Comparison of ENCODE assay signal across 20 cellular contexts in the genomic region with DNA sequence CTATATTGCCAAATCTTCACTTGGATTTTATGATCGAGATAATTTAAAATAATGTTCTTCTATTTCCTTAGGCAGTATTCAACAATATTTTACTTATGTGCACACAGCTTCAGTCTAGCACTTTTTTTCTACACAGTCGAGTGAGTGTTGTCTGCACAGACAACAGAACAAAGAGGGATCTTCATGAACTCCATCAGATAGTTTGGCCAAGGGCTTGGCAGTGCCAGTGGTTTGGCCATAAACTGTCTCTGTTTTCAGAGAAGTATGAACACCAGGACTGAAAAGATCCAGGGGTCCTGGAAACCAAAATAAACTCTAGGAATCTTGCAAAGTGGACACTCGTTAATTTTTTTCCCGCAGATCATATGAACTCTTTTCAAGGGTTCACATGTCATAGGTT.
DNase-seq lines count a peak whose midpoint lies in the region; ATAC-seq and TF ChIP-seq lines count a peak whose summit lies in the region.
"Had no signal": no experiment of that assay in that cellular context is flagged by ENCODE, and none has a peak within 500 bp of the region (broad histone marks: within the 10 kb centered on the region; RNA-seq: fewer than 3 reads in every experiment).

No MANE protein-coding gene starts in this region.

- ATAC-seq in WTC11 (no peak), HG03280 (IDR thresholded peaks at IDR 0.05; ENCODE audit: unreplicated experiment) (no peak), GM21737 (IDR thresholded peaks at IDR 0.05; ENCODE audit: unreplicated experiment) (no peak)
- ATAC-seq: A549; CD8-positive, alpha-beta T cell; GM12878 had no signal

- POLR2A ChIA-PET in WTC11 (lab: Charles Lee) = no interaction called here

- H3K4me1 Mint-ChIP-seq in WTC11 = no peaks in the 10 kb centered on the region
- H3K4me1 Mint-ChIP-seq: CD14-positive monocyte, H9 had no signal

- H3K9me3 Mint-ChIP-seq in WTC11 = no peaks in the 10 kb centered on the region
- H3K9me3 Mint-ChIP-seq: CD14-positive monocyte; CD8-positive, alpha-beta T cell; H9 had no signal

- no peak overlapping the region for H3K4me3 ChIP-seq in spleen
- H3K4me3 ChIP-seq: A549, BLaER1, GM12878 had no signal

- intact Hi-C loops in spleen (cut with DNase I; ENCODE audit: low total_unique reads) = no loop called here

- H3K9me3 ChIP-seq in spleen = no peaks in the 10 kb centered on the region
- H3K9me3 ChIP-seq: A549, BLaER1 had no signal

- H3K27me3 Mint-ChIP-seq in WTC11 (ENCODE audit: low read depth) = no peaks in the 10 kb centered on the region

- no peak overlapping the region for H3K4me3 Mint-ChIP-seq in WTC11
- H3K4me3 Mint-ChIP-seq: CD14-positive monocyte; CD8-positive, alpha-beta T cell; H9 had no signal

- peaks cover 0 to 4% (median 0%) of the 10 kb centered on the region in 7 donors for H3K27me3 ChIP-seq in spleen (replicated peaks in 1 of 7)
- H3K27me3 ChIP-seq: BLaER1 had no signal

- no peaks in the 10 kb centered on the region for H3K36me3 ChIP-seq in spleen
- H3K36me3 ChIP-seq: BLaER1 had no signal

- CTCF ChIA-PET in WTC11 (lab: Charles Lee) = no interaction called here

- TF ChIP-seq CTCF in WTC11 (IDR thresholded peaks at IDR 0.05) (no peak), spleen (IDR thresholded peaks at IDR 0.05 in 8 of 11, conservative IDR thresholded peaks at IDR 0.05 in 3 of 11) (no peak)

- H3K36me3 Mint-ChIP-seq in WTC11 = no peaks in the 10 kb centered on the region
- H3K36me3 Mint-ChIP-seq: CD14-positive monocyte; CD8-positive, alpha-beta T cell had no signal

- TF ChIP-seq POLR2A in spleen (IDR thresholded peaks at IDR 0.05) = no peak

- WGBS in spleen, 5 donors = 74 to 88% (median 80%) methylated on average over 4 of the region's 4 CpGs

- DNase-seq in Ammon's horn (ENCODE audit: low spot score) (peak; percentile 58), WTC11 (ENCODE audit: low spot score) (no peak), hippocampal formation (lab: John Stamatoyannopoulos, UW) (peak; percentile 4 to 20), putamen (ENCODE audit: low spot score) (peak; percentile 10), spleen (no peak)
- DNase-seq: AML-193; CD8-positive, alpha-beta T cell; COR-L47; DMS 273 treated with DMSO at 0.1 percent for 48 hours; DMS53; DND-41; EL; H9 had no signal

- H3K4me1 ChIP-seq in spleen = no peaks in the 10 kb centered on the region
- H3K4me1 ChIP-seq: A549, BLaER1 had no signal

- H3K27ac ChIP-seq in spleen = no peak overlapping the region
- H3K27ac ChIP-seq: 22Rv1, A549, BLaER1 had no signal

- 0 out of 2 replicates have a peak overlapping the region, but pooled peaks have one; percentile 1 for H3K27ac Mint-ChIP-seq in WTC11
- H3K27ac Mint-ChIP-seq: CD14-positive monocyte; CD8-positive, alpha-beta T cell had no signal

TF ChIP-seq in WTC11, 78 proteins besides CTCF, POLR2A, EP300 and RAD21:
- TF ChIP-seq CREM (CRISPR knock-in tag; IDR thresholded peaks at IDR 0.05) (no peak), ZNF416 (CRISPR knock-in tag; IDR thresholded peaks at IDR 0.05) (no peak), NFE2L1 (CRISPR knock-in tag; IDR thresholded peaks at IDR 0.05) (no peak), FOXP1 (CRISPR knock-in tag; IDR thresholded peaks at IDR 0.05; ENCODE audit: borderline replicate concordance) (no peak), KAT7 (CRISPR knock-in tag; IDR thresholded peaks at IDR 0.05; ENCODE audit: borderline replicate concordance) (no peak), JUN (CRISPR knock-in tag; IDR thresholded peaks at IDR 0.05) (no peak), ZNF423 (CRISPR knock-in tag; IDR thresholded peaks at IDR 0.05) (no peak), PREB (CRISPR knock-in tag; IDR thresholded peaks at IDR 0.05; ENCODE audit: borderline replicate concordance) (no peak), CREB1 (CRISPR knock-in tag; IDR thresholded peaks at IDR 0.05) (no peak), IRF2 (CRISPR knock-in tag; IDR thresholded peaks at IDR 0.05; ENCODE audit: borderline replicate concordance, low read depth) (no peak), RELA (CRISPR knock-in tag; IDR thresholded peaks at IDR 0.05; ENCODE audit: borderline replicate concordance) (no peak), ETV6 (CRISPR knock-in tag; IDR thresholded peaks at IDR 0.05) (no peak), NR2C2 (CRISPR knock-in tag; IDR thresholded peaks at IDR 0.05) (no peak), ATF3 (CRISPR knock-in tag; conservative IDR thresholded peaks at IDR 0.05) (no peak)
- TF ChIP-seq, protein P1, sequence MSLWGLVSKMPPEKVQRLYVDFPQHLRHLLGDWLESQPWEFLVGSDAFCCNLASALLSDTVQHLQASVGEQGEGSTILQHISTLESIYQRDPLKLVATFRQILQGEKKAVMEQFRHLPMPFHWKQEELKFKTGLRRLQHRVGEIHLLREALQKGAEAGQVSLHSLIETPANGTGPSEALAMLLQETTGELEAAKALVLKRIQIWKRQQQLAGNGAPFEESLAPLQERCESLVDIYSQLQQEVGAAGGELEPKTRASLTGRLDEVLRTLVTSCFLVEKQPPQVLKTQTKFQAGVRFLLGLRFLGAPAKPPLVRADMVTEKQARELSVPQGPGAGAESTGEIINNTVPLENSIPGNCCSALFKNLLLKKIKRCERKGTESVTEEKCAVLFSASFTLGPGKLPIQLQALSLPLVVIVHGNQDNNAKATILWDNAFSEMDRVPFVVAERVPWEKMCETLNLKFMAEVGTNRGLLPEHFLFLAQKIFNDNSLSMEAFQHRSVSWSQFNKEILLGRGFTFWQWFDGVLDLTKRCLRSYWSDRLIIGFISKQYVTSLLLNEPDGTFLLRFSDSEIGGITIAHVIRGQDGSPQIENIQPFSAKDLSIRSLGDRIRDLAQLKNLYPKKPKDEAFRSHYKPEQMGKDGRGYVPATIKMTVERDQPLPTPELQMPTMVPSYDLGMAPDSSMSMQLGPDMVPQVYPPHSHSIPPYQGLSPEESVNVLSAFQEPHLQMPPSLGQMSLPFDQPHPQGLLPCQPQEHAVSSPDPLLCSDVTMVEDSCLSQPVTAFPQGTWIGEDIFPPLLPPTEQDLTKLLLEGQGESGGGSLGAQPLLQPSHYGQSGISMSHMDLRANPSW (CRISPR knock-in tag; conservative IDR thresholded peaks at IDR 0.05; ENCODE audit: low read depth) = no peak
- TF ChIP-seq, protein P2, sequence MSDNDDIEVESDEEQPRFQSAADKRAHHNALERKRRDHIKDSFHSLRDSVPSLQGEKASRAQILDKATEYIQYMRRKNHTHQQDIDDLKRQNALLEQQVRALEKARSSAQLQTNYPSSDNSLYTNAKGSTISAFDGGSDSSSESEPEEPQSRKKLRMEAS (CRISPR knock-in tag; IDR thresholded peaks at IDR 0.05) = no peak
- TF ChIP-seq, protein P3, sequence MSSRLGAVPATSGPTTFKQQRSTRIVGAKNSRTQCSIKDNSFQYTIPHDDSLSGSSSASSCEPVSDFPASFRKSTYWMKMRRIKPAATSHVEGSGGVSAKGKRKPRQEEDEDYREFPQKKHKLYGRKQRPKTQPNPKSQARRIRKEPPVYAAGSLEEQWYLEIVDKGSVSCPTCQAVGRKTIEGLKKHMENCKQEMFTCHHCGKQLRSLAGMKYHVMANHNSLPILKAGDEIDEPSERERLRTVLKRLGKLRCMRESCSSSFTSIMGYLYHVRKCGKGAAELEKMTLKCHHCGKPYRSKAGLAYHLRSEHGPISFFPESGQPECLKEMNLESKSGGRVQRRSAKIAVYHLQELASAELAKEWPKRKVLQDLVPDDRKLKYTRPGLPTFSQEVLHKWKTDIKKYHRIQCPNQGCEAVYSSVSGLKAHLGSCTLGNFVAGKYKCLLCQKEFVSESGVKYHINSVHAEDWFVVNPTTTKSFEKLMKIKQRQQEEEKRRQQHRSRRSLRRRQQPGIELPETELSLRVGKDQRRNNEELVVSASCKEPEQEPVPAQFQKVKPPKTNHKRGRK (CRISPR knock-in tag; IDR thresholded peaks at IDR 0.05; ENCODE audit: borderline replicate concordance) = no peak
- TF ChIP-seq, protein P4, sequence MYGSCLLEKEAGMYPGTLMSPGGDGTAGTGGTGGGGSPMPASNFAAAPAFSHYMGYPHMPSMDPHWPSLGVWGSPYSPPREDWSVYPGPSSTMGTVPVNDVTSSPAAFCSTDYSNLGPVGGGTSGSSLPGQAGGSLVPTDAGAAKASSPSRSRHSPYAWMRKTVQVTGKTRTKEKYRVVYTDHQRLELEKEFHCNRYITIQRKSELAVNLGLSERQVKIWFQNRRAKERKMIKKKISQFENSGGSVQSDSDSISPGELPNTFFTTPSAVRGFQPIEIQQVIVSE (CRISPR knock-in tag; IDR thresholded peaks at IDR 0.05; ENCODE audit: borderline replicate concordance) = no peak

Comparison
In these comparisons a context has a peak if more than half of its experiments do, and no peak if none do; other contexts are left out.
1. DNase-seq: peak in Ammon's horn (single experiment), hippocampal formation (2 of 2) and putamen (single experiment); none in WTC11 (single experiment) and spleen (single experiment).